7 cellular contexts compared by ENCODE assay signal in the genomic region with DNA sequence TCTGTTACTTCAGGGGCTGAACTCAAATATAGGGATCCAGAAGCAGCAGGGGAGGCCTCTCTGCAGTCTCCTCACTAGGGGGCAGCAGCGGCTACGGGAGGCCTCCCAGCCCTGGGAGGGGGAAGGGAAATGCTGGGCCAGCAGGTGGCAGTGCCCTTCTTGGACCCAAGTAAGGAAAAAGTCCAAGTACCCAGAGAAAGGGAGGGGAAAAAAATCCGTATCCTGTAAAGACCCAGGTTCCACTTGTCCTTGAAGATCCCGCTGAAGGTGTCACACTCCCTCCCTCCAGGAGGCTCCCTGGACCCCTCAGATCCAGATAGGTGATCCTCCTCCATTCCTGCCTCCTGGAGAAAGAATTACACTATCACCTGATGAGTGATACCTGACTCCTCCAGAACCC. TPM values are rescaled to one million over a fixed set of nuclear protein-coding genes. Genes with fewer than 3 reads are reported as not detected.
DNase-seq lines count a peak whose midpoint lies in the region; ATAC-seq, FAIRE-seq and TF ChIP-seq lines count a peak whose summit lies in the region.

No MANE protein-coding gene starts in this region.

- no peak for TF ChIP-seq POLR2A in GM12892 (IDR thresholded peaks at IDR 0.05; ENCODE audit: low read depth, low read length)
- TF ChIP-seq POLR2A in gastrocnemius medialis (IDR thresholded peaks at IDR 0.05), result no peak

- TF ChIP-seq CTCF in left ventricle myocardium inferior (IDR thresholded peaks at IDR 0.05; ENCODE audit: borderline replicate concordance), result peak; percentile 87
- TF ChIP-seq CTCF in gastrocnemius medialis (IDR thresholded peaks at IDR 0.05 in 4 of 5, conservative IDR thresholded peaks at IDR 0.05 in 1 of 5), result peak; percentile 60 to 86 (median 77)

- H3K9me3 ChIP-seq in adipocyte (ENCODE audit: control insufficient read depth, low read length) (no peaks in the 10 kb centered on the region), left ventricle myocardium inferior (replicated peaks) (no peaks in the 10 kb centered on the region), gastrocnemius medialis (no peaks in the 10 kb centered on the region)

- H3K27me3 ChIP-seq in adipocyte (replicated peaks; ENCODE audit: control insufficient read depth, insufficient read depth, low read length) (peaks cover 59% of the 10 kb centered on the region), left ventricle myocardium inferior (ENCODE audit: low read depth) (peaks cover 18% of the 10 kb centered on the region), gastrocnemius medialis (no peaks in the 10 kb centered on the region)

- DNase-seq in GM12892 (ENCODE audit: insufficient read length) (peak; percentile 51), NCI-H1694 treated with DMSO at 0.1 percent for 48 hours (lab: John Stamatoyannopoulos, UW) (peak; percentile 69), T-helper 2 cell (peak; percentile 49 to 67 (median 64)), adipocyte (ENCODE audit: low read depth) (peak; percentile 87), left ventricle myocardium inferior (peak; percentile 63), gastrocnemius medialis (peak; percentile 45 to 64)

- no peak overlapping the region for H3K9ac ChIP-seq in adipocyte (ENCODE audit: low read length)

- H3K4me1 ChIP-seq in adipocyte (ENCODE audit: control insufficient read depth, insufficient read depth, low read length), result no peaks in the 10 kb centered on the region
- no peaks in the 10 kb centered on the region for H3K4me1 ChIP-seq in left ventricle myocardium inferior
- H3K4me1 ChIP-seq in gastrocnemius medialis, result peaks cover 15 to 23% of the 10 kb centered on the region in 2 donors

- in situ Hi-C loops in gastrocnemius medialis (cut with MboI; ENCODE audit: low sequenced_read_pairs in 4 of 4), result no loop called here

- H3K36me3 ChIP-seq in adipocyte (ENCODE audit: control insufficient read depth, insufficient read depth, low read length, severe bottlenecking), result no peaks in the 10 kb centered on the region
- H3K36me3 ChIP-seq in left ventricle myocardium inferior, result no peaks in the 10 kb centered on the region
- no peaks in the 10 kb centered on the region for H3K36me3 ChIP-seq in gastrocnemius medialis

- H3K4me3 ChIP-seq in adipocyte (ENCODE audit: low read length) (no peak overlapping the region), left ventricle myocardium inferior (no peak overlapping the region), gastrocnemius medialis (no peak overlapping the region)

- FAIRE-seq in GM12892 (lab: Jason Lieb, UNC), result peak; percentile 50

- intact Hi-C loops in left ventricle myocardium inferior (cut with micrococcal nuclease), result no loop called here
- intact Hi-C loops in gastrocnemius medialis (cut with DNase I; ENCODE audit: low total_unique reads), result loop anchor here (5.0 kb wide), 1 partner anchor 102 kb away; no protein-coding TSS in a partner anchor

- H3K27ac ChIP-seq in left ventricle myocardium inferior (replicated peaks), result no peak overlapping the region
- H3K27ac ChIP-seq in gastrocnemius medialis, result no peak overlapping the region

- ATAC-seq in gastrocnemius medialis (peak; percentile 31 to 60), GM21528 (IDR thresholded peaks at IDR 0.05; ENCODE audit: low FRiP score, unreplicated experiment) (no peak)

RNA-seq across cellular contexts. Expression of a gene that starts 14.1 kb away (rescaled TPM):
- 1.4 TPM for polyA plus RNA-seq in GM12892 (2012; ENCODE audit: missing spikeins)
- total RNA-seq in left ventricle myocardium inferior, result 0.74 TPM
- 1 to 10 TPM in 1 of 4 donors, under 1 TPM in 3; 0.42 to 1.9 (median 0.58) TPM for total RNA-seq in gastrocnemius medialis

RNA-seq across cellular contexts. Expression of a gene that starts 21.0 kb away (rescaled TPM):
- polyA plus RNA-seq in GM12892 (2012; ENCODE audit: missing spikeins), result not detected
- total RNA-seq in left ventricle myocardium inferior (0.27 TPM), gastrocnemius medialis (not detected)
